ENCODE assay signal across 11 cellular contexts in the genomic region with DNA sequence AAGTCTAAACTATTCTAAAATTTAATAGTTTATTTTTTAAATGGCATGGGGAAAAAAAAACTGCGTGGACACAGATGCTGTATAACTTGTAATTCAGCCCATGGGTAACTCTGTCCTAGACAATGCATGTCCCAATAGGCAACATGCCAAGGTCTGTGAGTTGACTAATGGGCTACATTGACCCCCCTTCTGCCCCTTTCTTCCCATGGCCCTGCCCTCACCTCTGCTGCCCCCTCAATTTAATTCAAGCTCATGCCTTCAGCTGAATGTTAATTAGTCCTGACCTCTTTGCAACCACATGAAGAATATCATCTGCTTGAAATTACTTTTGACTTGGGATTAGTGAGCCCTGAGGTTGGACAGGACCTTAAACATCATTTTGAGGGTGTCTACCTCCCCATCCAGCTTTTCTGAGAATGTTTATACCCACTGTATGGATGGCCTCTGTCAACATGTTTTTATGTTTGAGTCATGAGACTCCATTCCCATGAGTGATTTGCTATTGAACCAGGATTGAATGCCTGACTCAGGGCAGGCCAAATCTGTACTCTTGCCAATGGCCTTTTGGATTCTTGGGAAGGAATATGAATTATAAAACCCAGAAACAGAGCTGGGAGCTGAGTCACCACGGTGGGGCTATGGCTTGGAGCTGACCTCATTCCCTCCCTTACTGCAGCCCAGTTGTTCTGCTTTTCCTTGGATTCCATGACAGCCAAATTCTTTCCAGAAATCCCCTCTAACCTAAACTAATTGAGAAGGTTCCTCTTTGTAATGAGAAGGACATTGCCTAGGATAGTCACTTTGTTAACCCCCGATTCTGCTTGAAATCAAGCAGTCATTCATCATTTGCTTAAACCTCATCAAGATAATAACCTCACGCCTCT. TPM values are rescaled to one million over a fixed set of nuclear protein-coding genes. Genes with fewer than 3 reads are reported as not detected.
A peak's percentile ranks its signal among the peaks of the same experiment; 100 is the strongest.
DNase-seq lines count a peak whose midpoint lies in the region; ATAC-seq and TF ChIP-seq lines count a peak whose summit lies in the region.
"Had no signal": no experiment of that assay in that cellular context is flagged by ENCODE, and none has a peak within 500 bp of the region (broad histone marks: within the 10 kb centered on the region; RNA-seq: fewer than 3 reads in every experiment).

No MANE protein-coding gene starts in this region.

- ATAC-seq in HG03175 (IDR thresholded peaks at IDR 0.05; ENCODE audit: unreplicated experiment) (no peak), HG03439 (IDR thresholded peaks at IDR 0.05; ENCODE audit: unreplicated experiment) (no peak), GM21576 (IDR thresholded peaks at IDR 0.05; ENCODE audit: unreplicated experiment) (no peak)
- ATAC-seq: naive thymus-derived CD4-positive, alpha-beta T cell had no signal

- CTCF ChIA-PET in HEK293 (lab: Yijun Ruan, JAX): interaction anchor here (0.7 to 2.3 kb wide), 7 partner anchors 7 to 103 kb away, joined by 3 to 11 read pairs (median 5); no protein-coding TSS in a partner anchor

- POLR2A ChIA-PET in HEK293 (lab: Yijun Ruan, JAX): no interaction called here

- no peaks in the 10 kb centered on the region for H3K36me3 ChIP-seq in HEK293 (ENCODE audit: control insufficient read depth in 2 of 2, insufficient read depth in 1 of 2, low read length in 2 of 2)
- no peaks in the 10 kb centered on the region for H3K36me3 ChIP-seq in left ventricle myocardium inferior
- H3K36me3 ChIP-seq in subcutaneous abdominal adipose tissue (ENCODE audit: control insufficient read depth in 5 of 5, insufficient read depth in 5 of 5, low read length in 5 of 5): no peaks in the 10 kb centered on the region

- DNase-seq in astrocyte of the hippocampus (ENCODE audit: low read depth, low spot score) (peak; percentile 91), left ventricle myocardium inferior (peak; percentile 36)
- no peak for DNase-seq in activated naive CD4-positive, alpha-beta T cell (lab: John Stamatoyannopoulos, UW)
- DNase-seq: activated B cell treated with CpG ODN at 0.5 μM for 24 hours; Karpas-422; naive thymus-derived CD4-positive, alpha-beta T cell had no signal

- no peaks in the 10 kb centered on the region for H3K4me1 ChIP-seq in HEK293 (ENCODE audit: control insufficient read depth, insufficient read depth, low read length)
- peaks cover 38% of the 10 kb centered on the region for H3K4me1 ChIP-seq in left ventricle myocardium inferior
- H3K4me1 ChIP-seq in subcutaneous abdominal adipose tissue (ENCODE audit: control insufficient read depth in 5 of 5, insufficient read depth in 5 of 5, low read length in 5 of 5): peaks cover 5 to 52% (median 43%) of the 10 kb centered on the region in 5 donors

- TF ChIP-seq CTCF in HEK293 (tag by site-specific recombination; IDR thresholded peaks at IDR 0.05) (no peak), left ventricle myocardium inferior (IDR thresholded peaks at IDR 0.05; ENCODE audit: borderline replicate concordance) (no peak)

- H3K4me3 ChIP-seq in HEK293 (ENCODE audit: low read depth, low read length): no peak overlapping the region
- no peak overlapping the region for H3K4me3 ChIP-seq in left ventricle myocardium inferior
- no peak overlapping the region for H3K4me3 ChIP-seq in subcutaneous abdominal adipose tissue (ENCODE audit: low read depth in 1 of 5, low read length in 5 of 5)

- intact Hi-C loops in left ventricle myocardium inferior (cut with micrococcal nuclease): no loop called here

- H3K27ac ChIP-seq in HEK293 (ENCODE audit: extremely low read depth, low read depth, low read length) (no peak overlapping the region), left ventricle myocardium inferior (replicated peaks) (peak overlapping the region; percentile 55), subcutaneous abdominal adipose tissue (ENCODE audit: low read depth, low read length) (peak overlapping the region; percentile 84)

- H3K9me3 ChIP-seq in HEK293 (ENCODE audit: control insufficient read depth, insufficient read depth, low read depth, low read length): no peaks in the 10 kb centered on the region
- no peaks in the 10 kb centered on the region for H3K9me3 ChIP-seq in left ventricle myocardium inferior (replicated peaks)
- H3K9me3 ChIP-seq in subcutaneous abdominal adipose tissue (ENCODE audit: control insufficient read depth in 5 of 5, low read length in 5 of 5): no peaks in the 10 kb centered on the region

- peak overlapping the region in 1 of 5 donors; percentile 1 for H3K9ac ChIP-seq in subcutaneous abdominal adipose tissue (ENCODE audit: low read length in 5 of 5)

- H3K27me3 ChIP-seq in left ventricle myocardium inferior (ENCODE audit: low read depth): no peaks in the 10 kb centered on the region
- H3K27me3 ChIP-seq in subcutaneous abdominal adipose tissue (ENCODE audit: control insufficient read depth in 5 of 5, insufficient read depth in 4 of 5, low read length in 5 of 5): no peaks in the 10 kb centered on the region

TF ChIP-seq in HEK293, 187 proteins besides CTCF, POLR2A, EP300 and RAD21:
- TF ChIP-seq TCF7L2 (IDR thresholded peaks at IDR 0.05; ENCODE audit: borderline replicate concordance, low read depth, low read length): no peak
- peak; percentile 79 for TF ChIP-seq ZNF600 (tag by site-specific recombination; IDR thresholded peaks at IDR 0.05)
- no peak for TF ChIP-seq ZBTB21 (tag by site-specific recombination; IDR thresholded peaks at IDR 0.05)
- TF ChIP-seq, protein P1, sequence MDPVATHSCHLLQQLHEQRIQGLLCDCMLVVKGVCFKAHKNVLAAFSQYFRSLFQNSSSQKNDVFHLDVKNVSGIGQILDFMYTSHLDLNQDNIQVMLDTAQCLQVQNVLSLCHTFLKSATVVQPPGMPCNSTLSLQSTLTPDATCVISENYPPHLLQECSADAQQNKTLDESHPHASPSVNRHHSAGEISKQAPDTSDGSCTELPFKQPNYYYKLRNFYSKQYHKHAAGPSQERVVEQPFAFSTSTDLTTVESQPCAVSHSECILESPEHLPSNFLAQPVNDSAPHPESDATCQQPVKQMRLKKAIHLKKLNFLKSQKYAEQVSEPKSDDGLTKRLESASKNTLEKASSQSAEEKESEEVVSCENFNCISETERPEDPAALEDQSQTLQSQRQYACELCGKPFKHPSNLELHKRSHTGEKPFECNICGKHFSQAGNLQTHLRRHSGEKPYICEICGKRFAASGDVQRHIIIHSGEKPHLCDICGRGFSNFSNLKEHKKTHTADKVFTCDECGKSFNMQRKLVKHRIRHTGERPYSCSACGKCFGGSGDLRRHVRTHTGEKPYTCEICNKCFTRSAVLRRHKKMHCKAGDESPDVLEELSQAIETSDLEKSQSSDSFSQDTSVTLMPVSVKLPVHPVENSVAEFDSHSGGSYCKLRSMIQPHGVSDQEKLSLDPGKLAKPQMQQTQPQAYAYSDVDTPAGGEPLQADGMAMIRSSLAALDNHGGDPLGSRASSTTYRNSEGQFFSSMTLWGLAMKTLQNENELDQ (tag by site-specific recombination; IDR thresholded peaks at IDR 0.05; ENCODE audit: low read depth): no peak
- no peak for TF ChIP-seq ZNF221 (tag by site-specific recombination; IDR thresholded peaks at IDR 0.05; ENCODE audit: borderline replicate concordance)
- TF ChIP-seq FEZF1 (tag by site-specific recombination; IDR thresholded peaks at IDR 0.05): no peak
- no peak for TF ChIP-seq ZNF19 (tag by site-specific recombination; IDR thresholded peaks at IDR 0.05; ENCODE audit: low read depth)
- TF ChIP-seq ZNF660 (tag by site-specific recombination; IDR thresholded peaks at IDR 0.05): 0 out of 2 replicates have a peak, but pooled peaks have one; percentile 39

RNA-seq across cellular contexts. Expression of a gene that starts 33.5 kb away (rescaled TPM):
- 17.8 TPM for total RNA-seq in left ventricle myocardium inferior

Comparison
In these comparisons a context has a peak if more than half of its experiments do, and no peak if none do; other contexts are left out.
1. DNase-seq: peak in astrocyte of the hippocampus (single experiment) and left ventricle myocardium inferior (single experiment); none in activated naive CD4-positive, alpha-beta T cell (0 of 4).